In genomic region chr15:96323250-96324162, GRCh38 we compare ENCODE assay signal across 13 cellular contexts. TPM values are rescaled to one million over a fixed set of nuclear protein-coding genes. Genes with fewer than 3 reads are reported as not detected.
DNase-seq lines count a peak whose midpoint lies in the region; ATAC-seq and TF ChIP-seq lines count a peak whose summit lies in the region.
"Had no signal": no experiment of that assay in that cellular context is flagged by ENCODE, and none has a peak within 500 bp of the region (broad histone marks: within the 10 kb centered on the region; RNA-seq: fewer than 3 reads in every experiment).

No MANE protein-coding gene starts in this region.

- no peaks in the 10 kb centered on the region for H3K36me3 ChIP-seq in Caco-2 (ENCODE audit: control insufficient read depth, insufficient read depth, low read length)
- H3K36me3 ChIP-seq in iPS DF 6.9 (ENCODE audit: control insufficient read depth, insufficient read depth, low read length): no peaks in the 10 kb centered on the region
- H3K36me3 ChIP-seq in parathyroid adenoma (ENCODE audit: control insufficient read depth, insufficient read depth, low read length): no peaks in the 10 kb centered on the region
- H3K36me3 ChIP-seq: BLaER1 had no signal

- H2AFZ ChIP-seq in parathyroid adenoma: no peak overlapping the region

- intact Hi-C loops in Caco-2 (cut with micrococcal nuclease; ENCODE audit: unreplicated experiment): loop anchor here (2.0 kb wide), 2 partner anchors 123 to 401 kb away; no protein-coding TSS in a partner anchor

- in situ Hi-C loops in astrocyte of the spinal cord (cut with HindIII; ENCODE audit: low sequenced_read_pairs): no loop called here

- H3K4me1 ChIP-seq in Caco-2 (peaks cover 31% of the 10 kb centered on the region), iPS DF 6.9 (ENCODE audit: control insufficient read depth, insufficient read depth, low read length) (peaks cover 3% of the 10 kb centered on the region), parathyroid adenoma (no peaks in the 10 kb centered on the region)
- H3K4me1 ChIP-seq: BLaER1 had no signal

- BruUV-seq in Caco-2 (replicated peaks; lab: Mats Ljungman, UMichigan): no TSS peak

- H3K27ac Mint-ChIP-seq in Caco-2 (ENCODE audit: unreplicated experiment): peak overlapping the region; percentile 84
- H3K27ac Mint-ChIP-seq: naive thymus-derived CD4-positive, alpha-beta T cell; T-helper 17 cell had no signal

- H3K4me2 ChIP-seq in parathyroid adenoma (ENCODE audit: low read length): no peak overlapping the region
- H3K4me2 ChIP-seq: BLaER1 had no signal

- H3K27me3 ChIP-seq in Caco-2 (replicated peaks; ENCODE audit: control insufficient read depth, insufficient read depth, low read length) (no peaks in the 10 kb centered on the region), iPS DF 6.9 (ENCODE audit: control insufficient read depth, insufficient read depth, low read length) (peaks cover 71% of the 10 kb centered on the region), parathyroid adenoma (ENCODE audit: control insufficient read depth, insufficient read depth, low read length) (no peaks in the 10 kb centered on the region)

- no peak overlapping the region for H3K4me3 ChIP-seq in Caco-2 (ENCODE audit: low read depth, low read length)
- peak overlapping the region; percentile 94 for H3K4me3 ChIP-seq in astrocyte of the spinal cord (ENCODE audit: low read depth, low read length)
- H3K4me3 ChIP-seq in iPS DF 6.9 (ENCODE audit: low read length): 0 out of 2 replicates have a peak overlapping the region, but pooled peaks have one; percentile 10
- no peak overlapping the region for H3K4me3 ChIP-seq in parathyroid adenoma (ENCODE audit: low read depth, low read length)
- H3K4me3 ChIP-seq: BLaER1 had no signal

- H3K9me3 ChIP-seq in Caco-2 (no peaks in the 10 kb centered on the region), iPS DF 6.9 (ENCODE audit: control insufficient read depth, insufficient read depth, low read length) (no peaks in the 10 kb centered on the region), parathyroid adenoma (ENCODE audit: control insufficient read depth, low read length) (no peaks in the 10 kb centered on the region)

- peak overlapping the region; percentile 83 for H3K4me3 Mint-ChIP-seq in Caco-2 (ENCODE audit: unreplicated experiment)
- H3K4me3 Mint-ChIP-seq: T-helper 17 cell had no signal

- H3K4me1 Mint-ChIP-seq in Caco-2 (ENCODE audit: low read depth, unreplicated experiment): peaks cover 31% of the 10 kb centered on the region

- POLR2A ChIA-PET in Caco-2 (lab: Charles Lee): no interaction called here

- no peak overlapping the region for H3K9ac ChIP-seq in parathyroid adenoma
- H3K9ac ChIP-seq: BLaER1 had no signal

- no peaks in the 10 kb centered on the region for H3K27me3 Mint-ChIP-seq in Caco-2 (ENCODE audit: insufficient read depth, unreplicated experiment)

- H3K79me2 ChIP-seq in parathyroid adenoma: peaks cover 6% of the 10 kb centered on the region

- no peak for DNase-seq in Caco-2
- DNase-seq in astrocyte of the spinal cord (ENCODE audit: low read depth, low spot score): peak; percentile 22
- DNase-seq in iPS DF 6.9 (ENCODE audit: low read depth, low spot score): no peak
- no peak for DNase-seq in NCI-H2107 (lab: John Stamatoyannopoulos, UW)
- no peak for DNase-seq in A172 (ENCODE audit: low spot score)
- DNase-seq in NCI-H526 (lab: John Stamatoyannopoulos, UW): no peak
- DNase-seq: HCEC 1CT; naive thymus-derived CD4-positive, alpha-beta T cell; stimulated activated CD4-positive, alpha-beta T cell treated with anti-CD3 and anti-CD28 coated beads, Interleukin-2, amount 100 ng/mL, for 48 hours; T-helper 17 cell had no signal

- no peak for TF ChIP-seq CTCF in Caco-2 (IDR thresholded peaks at IDR 0.05; ENCODE audit: insufficient read depth in 1 of 2, low read depth in 1 of 2, low read length in 1 of 2, severe bottlenecking in 1 of 2, unreplicated experiment in 1 of 2)
- no peak for TF ChIP-seq CTCF in astrocyte of the spinal cord (IDR thresholded peaks at IDR 0.05; ENCODE audit: low read depth, low read length)
- no peak for TF ChIP-seq CTCF in parathyroid adenoma (IDR thresholded peaks at IDR 0.05)

- no CpG with 5 or more reads among the region's 31 CpGs for WGBS in iPS DF 6.9 (ENCODE audit: insufficient coverage, insufficient read length)

- H3K36me3 Mint-ChIP-seq in Caco-2 (ENCODE audit: insufficient read depth, unreplicated experiment): peaks cover 29% of the 10 kb centered on the region

- H3K27ac ChIP-seq in iPS DF 6.9 (ENCODE audit: low read length): no peak overlapping the region
- H3K27ac ChIP-seq in parathyroid adenoma: peak overlapping the region; percentile 97
- H3K27ac ChIP-seq: BLaER1 had no signal

- CTCF ChIA-PET in Caco-2 (lab: Charles Lee): no interaction called here

- H3K9me3 Mint-ChIP-seq in Caco-2 (ENCODE audit: unreplicated experiment): no peaks in the 10 kb centered on the region

- ATAC-seq in HG03520 (IDR thresholded peaks at IDR 0.05; ENCODE audit: unreplicated experiment): no peak
- ATAC-seq: naive thymus-derived CD4-positive, alpha-beta T cell; T-helper 17 cell had no signal

RNA-seq across cellular contexts. Expression of gene NR2F2, which starts 7.0 kb away (rescaled TPM):
- 134 and 140 TPM in 2 replicates for total RNA-seq in Caco-2 (2022)
- 9.2 and 16.2 TPM in 2 replicates for total RNA-seq in A172 (2014; rRNA removed; shearing (Covaris generic))
- total RNA-seq: naive thymus-derived CD4-positive, alpha-beta T cell; T-helper 17 cell had no signal

Comparison
In these comparisons a context has a peak if more than half of its experiments do, and no peak if none do; other contexts are left out.
1. H3K4me3 ChIP-seq: peak in astrocyte of the spinal cord (single experiment) and iPS DF 6.9 (single experiment); none in Caco-2 (single experiment) and parathyroid adenoma (single experiment).